Comparison of ENCODE assay signal across 8 cellular contexts in the genomic region with DNA sequence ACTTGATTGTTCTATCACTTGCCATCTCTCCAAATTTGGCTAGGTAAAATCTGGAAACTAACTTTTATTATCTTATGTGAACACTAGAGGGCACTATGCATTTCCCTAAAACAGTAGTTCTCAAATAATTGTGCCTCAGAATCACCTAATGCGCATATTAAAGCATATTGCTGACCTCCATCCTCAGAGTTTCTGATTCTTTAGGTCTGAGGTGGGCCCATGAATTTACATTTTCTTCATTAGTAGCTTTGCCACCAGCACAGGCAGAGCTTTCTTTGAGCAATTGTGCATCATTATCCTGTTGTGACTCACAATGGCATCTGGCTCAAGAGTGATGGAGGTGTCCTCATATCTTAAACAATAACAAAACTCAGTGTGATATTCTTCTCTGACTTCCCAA. TPM values are rescaled to one million over a fixed set of nuclear protein-coding genes. Genes with fewer than 3 reads are reported as not detected.
DNase-seq lines count a peak whose midpoint lies in the region; ATAC-seq and TF ChIP-seq lines count a peak whose summit lies in the region.

No MANE protein-coding gene starts in this region.

- ATAC-seq in natural killer cell (no peak), GM18519 (IDR thresholded peaks at IDR 0.05; ENCODE audit: low FRiP score, unreplicated experiment) (no peak)
- ATAC-seq in natural killer cell treated with Interleukin-12 subunit alpha and Interleukin-12 subunit beta and Interleukin-15 and Interleukin-18, amount 100 ng/mL, for 72 hours: no peak
- ATAC-seq in activated naive CD4-positive, alpha-beta T cell treated with anti-CD3 and anti-CD28 coated beads, Interleukin-2, amount 50 U/mL, for 72 hours: no peak

- peak; percentile 12 for TF ChIP-seq CTCF in natural killer cell (IDR thresholded peaks at IDR 0.05)
- TF ChIP-seq CTCF in brain (conservative IDR thresholded peaks at IDR 0.05): peak; percentile 52 to 73
- peak; percentile 72 for TF ChIP-seq CTCF in nephron progenitor cell (IDR thresholded peaks at IDR 0.05)

- H3K27ac Mint-ChIP-seq in natural killer cell (no peak overlapping the region), brain (no peak overlapping the region), nephron progenitor cell (no peak overlapping the region)
- no peak overlapping the region for H3K27ac Mint-ChIP-seq in natural killer cell treated with Interleukin-12 subunit alpha and Interleukin-12 subunit beta and Interleukin-15 and Interleukin-18, amount 100 ng/mL, for 72 hours
- no peak overlapping the region for H3K27ac Mint-ChIP-seq in activated naive CD4-positive, alpha-beta T cell treated with anti-CD3 and anti-CD28 coated beads, Interleukin-2, amount 50 U/mL, for 72 hours

- DNase-seq in natural killer cell: no peak
- no peak for DNase-seq in natural killer cell treated with Interleukin-12 subunit alpha and Interleukin-12 subunit beta and Interleukin-15 and Interleukin-18, amount 100 ng/mL, for 72 hours (ENCODE audit: low spot score)
- peak; percentile 61 for DNase-seq in NCI-H1105 treated with DMSO at 0.1 percent for 48 hours (lab: John Stamatoyannopoulos, UW)
- DNase-seq in nephron progenitor cell: no peak
- DNase-seq in activated naive CD4-positive, alpha-beta T cell treated with anti-CD3 and anti-CD28 coated beads, Interleukin-2, amount 50 U/mL, for 72 hours (ENCODE audit: low spot score in 2 of 2): no peak
- DNase-seq in activated CD4-positive, CD25-positive, alpha-beta regulatory T cell (lab: John Stamatoyannopoulos, UW): no peak

- H3K36me3 Mint-ChIP-seq in natural killer cell (no peaks in the 10 kb centered on the region), brain (no peaks in the 10 kb centered on the region), nephron progenitor cell (ENCODE audit: low read depth) (no peaks in the 10 kb centered on the region)
- H3K36me3 Mint-ChIP-seq in natural killer cell treated with Interleukin-12 subunit alpha and Interleukin-12 subunit beta and Interleukin-15 and Interleukin-18, amount 100 ng/mL, for 72 hours: no peaks in the 10 kb centered on the region
- no peaks in the 10 kb centered on the region for H3K36me3 Mint-ChIP-seq in activated naive CD4-positive, alpha-beta T cell treated with anti-CD3 and anti-CD28 coated beads, Interleukin-2, amount 50 U/mL, for 72 hours

- no peaks in the 10 kb centered on the region for H3K4me1 Mint-ChIP-seq in natural killer cell
- no peaks in the 10 kb centered on the region for H3K4me1 Mint-ChIP-seq in natural killer cell treated with Interleukin-12 subunit alpha and Interleukin-12 subunit beta and Interleukin-15 and Interleukin-18, amount 100 ng/mL, for 72 hours (ENCODE audit: low read depth in 2 of 2)
- H3K4me1 Mint-ChIP-seq in brain: peaks cover 14% of the 10 kb centered on the region
- H3K4me1 Mint-ChIP-seq in nephron progenitor cell: no peaks in the 10 kb centered on the region

- H3K9me3 Mint-ChIP-seq in natural killer cell: peaks cover 0 to 4% of the 10 kb centered on the region in 2 donors
- H3K9me3 Mint-ChIP-seq in natural killer cell treated with Interleukin-12 subunit alpha and Interleukin-12 subunit beta and Interleukin-15 and Interleukin-18, amount 100 ng/mL, for 72 hours: peaks cover 4% of the 10 kb centered on the region
- no peaks in the 10 kb centered on the region for H3K9me3 Mint-ChIP-seq in brain
- H3K9me3 Mint-ChIP-seq in nephron progenitor cell: no peaks in the 10 kb centered on the region
- H3K9me3 Mint-ChIP-seq in activated naive CD4-positive, alpha-beta T cell treated with anti-CD3 and anti-CD28 coated beads, Interleukin-2, amount 50 U/mL, for 72 hours: peaks cover 0 to 2% of the 10 kb centered on the region in 2 donors

- H3K27me3 Mint-ChIP-seq in natural killer cell (ENCODE audit: low read depth in 2 of 2): no peaks in the 10 kb centered on the region
- H3K27me3 Mint-ChIP-seq in natural killer cell treated with Interleukin-12 subunit alpha and Interleukin-12 subunit beta and Interleukin-15 and Interleukin-18, amount 100 ng/mL, for 72 hours: no peaks in the 10 kb centered on the region
- H3K27me3 Mint-ChIP-seq in brain: no peaks in the 10 kb centered on the region
- no peaks in the 10 kb centered on the region for H3K27me3 Mint-ChIP-seq in nephron progenitor cell (ENCODE audit: low read depth, poor library complexity)

- H3K4me3 Mint-ChIP-seq in natural killer cell (no peak overlapping the region), brain (no peak overlapping the region), nephron progenitor cell (no peak overlapping the region)
- no peak overlapping the region for H3K4me3 Mint-ChIP-seq in natural killer cell treated with Interleukin-12 subunit alpha and Interleukin-12 subunit beta and Interleukin-15 and Interleukin-18, amount 100 ng/mL, for 72 hours

- intact Hi-C loops in natural killer cell (cut with micrococcal nuclease): no loop called here

RNA-seq across cellular contexts. Expression of a gene that starts 17.5 kb away (rescaled TPM):
- total RNA-seq in natural killer cell: not detected
- not detected for total RNA-seq in natural killer cell treated with Interleukin-12 subunit alpha and Interleukin-12 subunit beta and Interleukin-15 and Interleukin-18, amount 100 ng/mL, for 72 hours
- 2.7 TPM for polyA plus RNA-seq in brain (ENCODE audit: insufficient read depth, low read depth, low replicate concordance)
- total RNA-seq in activated naive CD4-positive, alpha-beta T cell treated with anti-CD3 and anti-CD28 coated beads, Interleukin-2, amount 50 U/mL, for 72 hours: not detected

Comparison
In these comparisons a context has a peak if more than half of its experiments do, and no peak if none do; other contexts are left out.
1. CTCF ChIP-seq: peak in every context shown above with its lines; median percentile 72 in nephron progenitor cell; 62 in brain; 12 in natural killer cell.